In genomic region chr9:107861075-107861474, GRCh38 we compare ENCODE assay signal across 28 cellular contexts.
DNase-seq lines count a peak whose midpoint lies in the region; ATAC-seq, FAIRE-seq and TF ChIP-seq lines count a peak whose summit lies in the region.
"Had no signal": no experiment of that assay in that cellular context is flagged by ENCODE, and none has a peak within 500 bp of the region (broad histone marks: within the 10 kb centered on the region; RNA-seq: fewer than 3 reads in every experiment).

No MANE protein-coding gene starts in this region.

- in situ Hi-C loops in K562 (cut with MboI), result no loop called here

- TF ChIP-seq CTCF in K562 (IDR thresholded peaks at IDR 0.05 in 2 of 3, conservative IDR thresholded peaks at IDR 0.05 in 1 of 3; ENCODE audit: insufficient read depth in 2 of 3, low read depth in 1 of 3, low read length in 3 of 3), result peak in 2 of 3 experiments; percentile 13 to 41; a peak in 4 of 6 replicates
- peak; percentile 9 for TF ChIP-seq CTCF in fibroblast of villous mesenchyme (IDR thresholded peaks at IDR 0.05; ENCODE audit: insufficient read depth, low read depth, low read length)
- no peak for TF ChIP-seq CTCF in PC-3 (conservative IDR thresholded peaks at IDR 0.05; ENCODE audit: low read depth, low read length)

- no peak overlapping the region for H3K4me2 ChIP-seq in K562 (ENCODE audit: insufficient read depth, low read length)
- no peak overlapping the region for H3K4me2 ChIP-seq in PC-3 (ENCODE audit: low read length)

- H3K4me1 ChIP-seq in K562 (replicated peaks in 1 of 2; ENCODE audit: control insufficient read depth in 2 of 2, insufficient read depth in 2 of 2, low read length in 2 of 2) (no peaks in the 10 kb centered on the region), PC-3 (ENCODE audit: insufficient read depth, low read length) (no peaks in the 10 kb centered on the region)
- H3K4me1 ChIP-seq: BE2C, Peyer's patch had no signal

- 0% methylated on average over 3 of the region's 3 CpGs for WGBS in K562 (ENCODE audit: insufficient coverage, low coverage, missing lambda C conversion rate)

- H3K79me2 ChIP-seq in K562 (ENCODE audit: control insufficient read depth, insufficient read depth, low read length), result no peaks in the 10 kb centered on the region
- no peaks in the 10 kb centered on the region for H3K79me2 ChIP-seq in PC-3 (ENCODE audit: low read length)

- H3K9me3 ChIP-seq in K562 (replicated peaks; ENCODE audit: control insufficient read depth, insufficient read depth, low read depth, low read length) (no peaks in the 10 kb centered on the region), PC-3 (ENCODE audit: low read length) (no peaks in the 10 kb centered on the region)
- H3K9me3 ChIP-seq: BE2C, Peyer's patch had no signal

- no peaks in the 10 kb centered on the region for H3K4me1 Mint-ChIP-seq in activated T-helper 2 cell treated with anti-CD3 and anti-CD28 coated beads, Interferon-gamma antibody, Interleukin-2, Interleukin-4, amounts not matched to agents 10 μg/mL and 5 μg/mL and 100 μg/mL, durations not matched to agents 14 hours and 24 hours and 36 hours (ENCODE audit: low read depth)
- H3K4me1 Mint-ChIP-seq: CD8-positive, alpha-beta memory T cell had no signal

- H3K9me1 ChIP-seq in K562 (ENCODE audit: control insufficient read depth, insufficient read depth, low read length), result no peaks in the 10 kb centered on the region

- H2AFZ ChIP-seq in K562 (ENCODE audit: low read depth, low read length), result no peak overlapping the region
- H2AFZ ChIP-seq in PC-3 (ENCODE audit: low read length), result no peak overlapping the region

- BruUV-seq in K562 (replicated peaks; lab: Mats Ljungman, UMichigan) (no TSS peak), PC-3 (replicated peaks; lab: Mats Ljungman, UMichigan) (no TSS peak)

- CTCF ChIA-PET in K562 (lab: Yijun Ruan, JAX; ENCODE audit: low intra/inter-chr PET ratio), result no interaction called here
- CTCF ChIA-PET in PC-3 (lab: Charles Lee), result no interaction called here

- 0 out of 3 replicates have a peak, but pooled peaks have one; percentile 54 for ATAC-seq in K562
- ATAC-seq in GM21360 (IDR thresholded peaks at IDR 0.05; ENCODE audit: unreplicated experiment), result no peak
- ATAC-seq in PC-3, result no peak

- H4K20me1 ChIP-seq in K562 (replicated peaks; ENCODE audit: control insufficient read depth, insufficient read depth, low read length) (no peaks in the 10 kb centered on the region), PC-3 (ENCODE audit: low read length) (no peaks in the 10 kb centered on the region)

- H3F3A ChIP-seq in PC-3 (ENCODE audit: low read length, unreplicated experiment), result no peaks in the 10 kb centered on the region

- intact Hi-C loops in K562 (cut with micrococcal nuclease) (no loop called here), PC-3 (cut with micrococcal nuclease) (no loop called here)
- intact Hi-C loops in activated T-helper 2 cell treated with anti-CD3 and anti-CD28 coated beads, Interferon-gamma antibody, Interleukin-2, Interleukin-4, amounts not matched to agents 10 μg/mL and 5 μg/mL and 100 μg/mL, durations not matched to agents 14 hours and 24 hours and 36 hours (cut with micrococcal nuclease), result no loop called here

- peak in 1 of 2 experiments; percentile 54; a peak in 2 of 4 replicates for TF ChIP-seq RAD21 in K562 (CRISPR knock-in tag; conservative IDR thresholded peaks at IDR 0.05 in 1 of 2, IDR thresholded peaks at IDR 0.05 in 1 of 2)

- FAIRE-seq in K562 (lab: Jason Lieb, UNC), result no peak
- FAIRE-seq: GM12892, HTR-8/SVneo had no signal

- H3K9ac ChIP-seq in K562 (ENCODE audit: insufficient read depth in 1 of 2, low read depth in 2 of 2, low read length in 2 of 2) (no peak overlapping the region), PC-3 (ENCODE audit: low read length) (no peak overlapping the region)

- H3K27me3 Mint-ChIP-seq in activated T-helper 2 cell treated with anti-CD3 and anti-CD28 coated beads, Interferon-gamma antibody, Interleukin-2, Interleukin-4, amounts not matched to agents 10 μg/mL and 5 μg/mL and 100 μg/mL, durations not matched to agents 14 hours and 24 hours and 36 hours (ENCODE audit: low read depth), result no peaks in the 10 kb centered on the region

- no peak overlapping the region for H3K27ac Mint-ChIP-seq in activated T-helper 2 cell treated with anti-CD3 and anti-CD28 coated beads, Interferon-gamma antibody, Interleukin-2, Interleukin-4, amounts not matched to agents 10 μg/mL and 5 μg/mL and 100 μg/mL, durations not matched to agents 14 hours and 24 hours and 36 hours

- H3K36me3 Mint-ChIP-seq in activated T-helper 2 cell treated with anti-CD3 and anti-CD28 coated beads, Interferon-gamma antibody, Interleukin-2, Interleukin-4, amounts not matched to agents 10 μg/mL and 5 μg/mL and 100 μg/mL, durations not matched to agents 14 hours and 24 hours and 36 hours (ENCODE audit: low read depth), result no peaks in the 10 kb centered on the region
- H3K36me3 Mint-ChIP-seq: CD8-positive, alpha-beta memory T cell had no signal

- H3K4me3 ChIP-seq in K562, result no peak overlapping the region
- no peak overlapping the region for H3K4me3 ChIP-seq in fibroblast of villous mesenchyme (ENCODE audit: low read depth, low read length)
- H3K4me3 ChIP-seq in PC-3 (ENCODE audit: low read length), result no peak overlapping the region
- H3K4me3 ChIP-seq: Peyer's patch, SK-N-MC had no signal

- H3K27me3 ChIP-seq in K562 (ENCODE audit: control insufficient read depth in 2 of 2, insufficient read depth in 2 of 2, low read length in 2 of 2) (peaks cover 0 to 7% of the 10 kb centered on the region in 2 experiments; a peak in 1 of 5 replicates), PC-3 (ENCODE audit: low read length) (no peaks in the 10 kb centered on the region)
- H3K27me3 ChIP-seq: BE2C, Peyer's patch had no signal

- no peaks in the 10 kb centered on the region for H3K9me3 Mint-ChIP-seq in activated T-helper 2 cell treated with anti-CD3 and anti-CD28 coated beads, Interferon-gamma antibody, Interleukin-2, Interleukin-4, amounts not matched to agents 10 μg/mL and 5 μg/mL and 100 μg/mL, durations not matched to agents 14 hours and 24 hours and 36 hours

- H3K9me2 ChIP-seq in PC-3 (replicated peaks; ENCODE audit: low read length), result no peaks in the 10 kb centered on the region

- H3K4me3 Mint-ChIP-seq in activated T-helper 2 cell treated with anti-CD3 and anti-CD28 coated beads, Interferon-gamma antibody, Interleukin-2, Interleukin-4, amounts not matched to agents 10 μg/mL and 5 μg/mL and 100 μg/mL, durations not matched to agents 14 hours and 24 hours and 36 hours (ENCODE audit: low read depth), result no peak overlapping the region
- H3K4me3 Mint-ChIP-seq: CD14-positive monocyte; CD8-positive, alpha-beta memory T cell had no signal

- TF ChIP-seq POLR2A in K562 (conservative IDR thresholded peaks at IDR 0.05), result no peak

- no peak overlapping the region for H3K27ac ChIP-seq in K562 (ENCODE audit: extremely low read depth, low read depth, low read length)
- H3K27ac ChIP-seq in PC-3 (ENCODE audit: low read length), result no peak overlapping the region
- H3K27ac ChIP-seq: Peyer's patch, SK-N-MC had no signal

- DNase-seq in NCI-H748 (lab: John Stamatoyannopoulos, UW; ENCODE audit: unreplicated experiment) (peak; percentile 5), NCI-H748 treated with DMSO at 0.1 percent for 48 hours (lab: John Stamatoyannopoulos, UW) (no peak), K562 (ENCODE audit: extremely low read depth in 1 of 4, low spot score in 3 of 4) (peak in 2 of 4 experiments; percentile 7 to 14), fibroblast of villous mesenchyme (ENCODE audit: low read depth) (no peak), PC-3 (no peak), NCI-H146 treated with DMSO at 0.1 percent for 48 hours (lab: John Stamatoyannopoulos, UW; ENCODE audit: unreplicated experiment) (no peak)
- DNase-seq in activated T-helper 2 cell treated with anti-CD3 and anti-CD28 coated beads, Interferon-gamma antibody, Interleukin-2, Interleukin-4, amounts not matched to agents 10 μg/mL and 5 μg/mL and 100 μg/mL, durations not matched to agents 14 hours and 24 hours and 36 hours (ENCODE audit: low spot score), result no peak
- DNase-seq: 8988T; ACHN; BE2C; CD8-positive, alpha-beta memory T cell; DMS 273 treated with DMSO at 0.1 percent for 48 hours; DMS79 treated with DMSO at 0.1 percent for 48 hours; GF-D8; GOT3; KBM-7; MV-4-11; NCI-H1105; NCI-H1436 treated with DMSO at 0.1 percent for 48 hours; NCI-H2029; NCI-H446; Peyer's patch; SHP77 treated with DMSO at 0.1 percent for 48 hours had no signal

- no peak for TF ChIP-seq EP300 in K562 (IDR thresholded peaks at IDR 0.05; ENCODE audit: low read length)

- H3K36me3 ChIP-seq in K562 (ENCODE audit: control insufficient read depth, insufficient read depth, low read length) (no peaks in the 10 kb centered on the region), PC-3 (ENCODE audit: low read depth, low read length) (no peaks in the 10 kb centered on the region)
- H3K36me3 ChIP-seq: BE2C, Peyer's patch had no signal

- POLR2A ChIA-PET in K562 (lab: Yijun Ruan, JAX), result interaction anchor here (1.2 kb wide), 1 partner anchor 12 kb away, joined by 3 read pairs; no protein-coding TSS in a partner anchor
- POLR2A ChIA-PET in PC-3 (lab: Charles Lee; ENCODE audit: unreplicated experiment), result no interaction called here

TF ChIP-seq in K562, 482 proteins besides CTCF, POLR2A, EP300 and RAD21 (continues in another document):
- TF ChIP-seq TOE1 (IDR thresholded peaks at IDR 0.05; ENCODE audit: borderline replicate concordance) (no peak), TOE1 (CRISPR knock-in tag; IDR thresholded peaks at IDR 0.05; ENCODE audit: borderline replicate concordance, low read depth) (no peak), CEBPZ (IDR thresholded peaks at IDR 0.05; ENCODE audit: borderline replicate concordance, low read depth, low read length) (no peak)
